Comparison of ENCODE assay signal across 1 cellular context in genomic region chr1:42817976-42818375, GRCh38.
TF ChIP-seq lines count a peak whose summit lies in the region.

No MANE protein-coding gene starts in this region.

TF ChIP-seq in endothelial cell of umbilical vein, 7 proteins besides CTCF, POLR2A, EP300 and RAD21:
- no peak for TF ChIP-seq EZH2 (IDR thresholded peaks at IDR 0.05; ENCODE audit: borderline replicate concordance, low read depth, low read length, severe bottlenecking)
- no peak for TF ChIP-seq JUN (IDR thresholded peaks at IDR 0.05; ENCODE audit: borderline replicate concordance, insufficient read depth, insufficient read length, low read depth)
- no peak for TF ChIP-seq GATA2 (IDR thresholded peaks at IDR 0.05; ENCODE audit: insufficient read depth, insufficient read length, low read depth, low read length)
- no peak for TF ChIP-seq POLR2AphosphoS5 (IDR thresholded peaks at IDR 0.05; ENCODE audit: insufficient read depth, low read depth, low read length)
- no peak for TF ChIP-seq FOS (IDR thresholded peaks at IDR 0.05; ENCODE audit: borderline replicate concordance, insufficient read depth, low read length)
- TF ChIP-seq, protein P1, sequence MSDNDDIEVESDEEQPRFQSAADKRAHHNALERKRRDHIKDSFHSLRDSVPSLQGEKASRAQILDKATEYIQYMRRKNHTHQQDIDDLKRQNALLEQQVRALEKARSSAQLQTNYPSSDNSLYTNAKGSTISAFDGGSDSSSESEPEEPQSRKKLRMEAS (IDR thresholded peaks at IDR 0.05; ENCODE audit: insufficient read depth, insufficient read length) = no peak
- no peak for TF ChIP-seq MYC (IDR thresholded peaks at IDR 0.05; ENCODE audit: low read depth, low read length)
